In the genomic region with DNA sequence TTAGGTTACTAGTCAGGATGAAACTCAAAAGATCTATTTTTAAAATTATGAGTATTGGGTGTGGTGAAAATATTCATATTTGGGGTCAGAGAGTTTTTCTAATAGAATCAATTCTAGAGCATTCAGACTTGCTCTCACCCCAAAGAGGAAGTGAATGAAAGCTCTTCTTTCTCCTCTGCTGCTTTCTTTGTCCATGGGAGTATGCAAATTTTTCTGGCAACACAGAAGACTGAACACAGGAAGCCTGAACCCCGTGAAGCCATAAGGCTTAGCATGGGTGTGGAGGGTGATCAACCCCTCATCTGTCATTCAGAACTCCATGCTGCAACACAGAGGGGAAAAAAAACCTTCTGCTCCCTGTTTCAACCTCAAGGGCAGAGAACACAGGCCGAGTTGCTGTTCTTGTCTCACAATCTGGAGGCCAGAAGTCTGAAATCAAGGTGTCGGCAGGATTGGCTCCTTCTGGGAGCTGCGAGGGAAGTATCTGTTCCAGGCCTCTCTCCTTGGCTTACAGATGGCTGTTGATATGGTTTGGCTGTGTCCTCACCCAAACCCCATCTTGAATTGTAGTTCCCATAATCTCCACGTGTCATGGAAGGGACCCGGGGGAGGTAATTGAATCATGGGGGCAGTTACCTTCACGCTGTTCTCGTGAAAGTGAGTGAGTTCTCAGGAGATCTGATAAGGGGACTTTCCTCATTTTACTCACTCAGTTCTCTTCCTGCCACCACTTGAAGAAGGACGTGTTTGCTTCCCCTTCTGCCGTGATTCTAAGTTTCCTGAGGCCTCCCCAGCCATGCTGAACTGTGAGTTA, we compare ENCODE assay signal across 9 cellular contexts. TPM values are rescaled to one million over a fixed set of nuclear protein-coding genes. Genes with fewer than 3 reads are reported as not detected.
A peak's percentile ranks its signal among the peaks of the same experiment; 100 is the strongest.
DNase-seq lines count a peak whose midpoint lies in the region; ATAC-seq and TF ChIP-seq lines count a peak whose summit lies in the region.
"Had no signal": no experiment of that assay in that cellular context is flagged by ENCODE, and none has a peak within 500 bp of the region (broad histone marks: within the 10 kb centered on the region; RNA-seq: fewer than 3 reads in every experiment).

No MANE protein-coding gene starts in this region.

- peak overlapping the region; percentile 94 for H3K4me2 ChIP-seq in KMS-11

- peak overlapping the region; percentile 96 for H3K27ac ChIP-seq in KMS-11
- H3K27ac ChIP-seq in esophagus (ENCODE audit: low read depth in 2 of 2, low read length in 1 of 2) = peak overlapping the region; percentile 47 to 71

- no peaks in the 10 kb centered on the region for H4K20me1 ChIP-seq in KMS-11 (ENCODE audit: insufficient read depth)

- H3K27me3 ChIP-seq in GM06990 (replicated peaks; ENCODE audit: control insufficient read depth, insufficient read depth, low read length) = no peaks in the 10 kb centered on the region
- H3K27me3 ChIP-seq in KMS-11 (ENCODE audit: insufficient read depth, low read depth) = no peaks in the 10 kb centered on the region
- no peaks in the 10 kb centered on the region for H3K27me3 ChIP-seq in esophagus (ENCODE audit: control insufficient read depth in 1 of 2, insufficient read depth in 2 of 2, low read length in 2 of 2)
- H3K27me3 ChIP-seq: heart right ventricle had no signal

- WGBS in esophagus, 2 donors = 46 to 56% methylated on average over 10 of the region's 10 CpGs

- peak overlapping the region; percentile 87 for H3K9ac ChIP-seq in KMS-11

- H3K36me3 ChIP-seq in GM06990 (ENCODE audit: control insufficient read depth, insufficient read depth, low read length) (no peaks in the 10 kb centered on the region), KMS-11 (ENCODE audit: insufficient read depth) (no peaks in the 10 kb centered on the region), esophagus (ENCODE audit: control insufficient read depth in 2 of 2, insufficient read depth in 2 of 2, low read length in 1 of 2) (no peaks in the 10 kb centered on the region)
- H3K36me3 ChIP-seq: heart right ventricle had no signal

- H3K4me1 ChIP-seq in KMS-11 (ENCODE audit: low read depth, poor library complexity, severe bottlenecking) (peaks cover 47% of the 10 kb centered on the region), esophagus (ENCODE audit: control insufficient read depth in 2 of 2, insufficient read depth in 2 of 2, low read length in 1 of 2) (peaks cover 0 to 11% of the 10 kb centered on the region in 2 donors)

- H2AFZ ChIP-seq in KMS-11 (ENCODE audit: low read depth) = peak overlapping the region; percentile 85

- H3K4me3 ChIP-seq in GM06990 (replicated peaks; ENCODE audit: low read depth, low read length) = peak overlapping the region; percentile 76
- peak overlapping the region; percentile 52 for H3K4me3 ChIP-seq in KMS-11 (IDR thresholded peaks at IDR 0.05; ENCODE audit: insufficient read depth, low read depth, low read length)
- no peak overlapping the region for H3K4me3 ChIP-seq in esophagus (ENCODE audit: low read depth in 1 of 2, low read length in 2 of 2)

- DNase-seq in GM06990 (ENCODE audit: extremely low read depth, insufficient read length) (peak; percentile 90), GM03348 (ENCODE audit: low spot score) (no peak), NCI-H1930 (lab: John Stamatoyannopoulos, UW) (no peak)
- DNase-seq in activated CD4-positive, alpha-beta T cell treated with anti-CD3 and anti-CD28 coated beads for 24 hours (ENCODE audit: low read depth in 2 of 2) = peak; percentile 43 to 56
- peak; percentile 81 for DNase-seq in stimulated activated CD4-positive, alpha-beta T cell treated with anti-CD3 and anti-CD28 coated beads, Interleukin-4, amount 100 ng/mL, for 24 hours
- DNase-seq: heart right ventricle had no signal

- ATAC-seq in GM21515 (IDR thresholded peaks at IDR 0.05; ENCODE audit: unreplicated experiment) = peak; percentile 86

- H3K79me2 ChIP-seq in KMS-11 (ENCODE audit: insufficient read depth, low read depth) = no peaks in the 10 kb centered on the region

- TF ChIP-seq CTCF in GM06990 (IDR thresholded peaks at IDR 0.05; ENCODE audit: insufficient read depth, low read length, poor library complexity, severe bottlenecking) (no peak), KMS-11 (conservative IDR thresholded peaks at IDR 0.05; ENCODE audit: low read depth, low read length) (no peak)

- H3K9me3 ChIP-seq in esophagus (ENCODE audit: control insufficient read depth in 2 of 2, insufficient read depth in 1 of 2, low read depth in 1 of 2, low read length in 1 of 2) = no peaks in the 10 kb centered on the region
- H3K9me3 ChIP-seq: heart right ventricle had no signal

RNA-seq across cellular contexts. Expression of gene CD47, which starts 33.7 kb away (rescaled TPM):
- polyA plus RNA-seq in esophagus = 10 to 100 TPM; 73.6 to 73.7 TPM

Comparison
In these comparisons a context has a peak if more than half of its experiments do, and no peak if none do; other contexts are left out.
1. DNase-seq: peak in GM06990 (single experiment), activated CD4-positive, alpha-beta T cell treated with anti-CD3 and anti-CD28 coated beads for 24 hours (2 of 2) and stimulated activated CD4-positive, alpha-beta T cell treated with anti-CD3 and anti-CD28 coated beads, Interleukin-4, amount 100 ng/mL, for 24 hours (single experiment); none in GM03348 (single experiment) and NCI-H1930 (0 of 2).
2. H3K4me3 ChIP-seq: peak in GM06990 (single experiment) and KMS-11 (single experiment); none in esophagus (0 of 2).